Comparison of ENCODE assay signal across 8 cellular contexts in the genomic region with DNA sequence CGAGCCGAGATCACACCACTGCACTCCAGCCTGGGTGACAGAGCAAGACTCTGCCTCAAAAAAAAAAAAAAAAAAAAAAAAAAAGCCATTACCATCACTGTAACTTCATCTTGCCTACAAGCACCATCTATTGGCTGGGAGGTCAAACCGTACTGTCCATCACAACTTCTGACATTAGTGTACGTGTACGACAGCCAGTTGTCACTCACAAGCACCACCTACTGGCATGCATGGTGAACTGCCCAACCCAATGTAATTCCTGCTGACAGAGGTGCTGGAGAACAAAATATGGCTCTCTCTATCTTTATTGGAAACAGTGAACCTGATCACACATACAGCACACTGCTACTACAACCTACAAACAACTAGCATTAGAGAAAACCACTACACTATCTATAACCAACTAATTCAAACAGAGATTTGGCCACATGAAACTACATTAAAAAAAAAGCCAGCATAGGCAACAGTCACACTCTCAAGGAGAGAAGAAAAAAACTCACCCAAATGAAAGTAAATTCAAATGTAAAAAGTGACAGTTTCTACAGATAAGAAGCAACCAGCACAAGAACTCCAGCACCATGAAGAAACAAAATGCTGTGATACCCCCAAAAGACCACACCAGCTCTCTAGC.
DNase-seq lines count a peak whose midpoint lies in the region; ATAC-seq and TF ChIP-seq lines count a peak whose summit lies in the region.

No MANE protein-coding gene starts in this region.

- TF ChIP-seq POLR2A in right lobe of liver (IDR thresholded peaks at IDR 0.05): no peak

- peak; percentile 28 for DNase-seq in activated CD4-positive, alpha-beta T cell treated with anti-CD3 and anti-CD28 coated beads for 48 hours
- no peak for DNase-seq in activated CD4-positive, alpha-beta T cell treated with anti-CD3 and anti-CD28 coated beads, Interleukin-2, amount 50 U/mL, for 4 hours
- DNase-seq in WERI-Rb-1 (peak; percentile 41), right lobe of liver (no peak), mucosa of gallbladder (ENCODE audit: low spot score) (no peak)

- H3K36me3 ChIP-seq in WERI-Rb-1 (no peaks in the 10 kb centered on the region), right lobe of liver (no peaks in the 10 kb centered on the region)

- no peak overlapping the region for H3K27ac ChIP-seq in WERI-Rb-1
- H3K27ac ChIP-seq in right lobe of liver: no peak overlapping the region

- TF ChIP-seq CTCF in WERI-Rb-1 (IDR thresholded peaks at IDR 0.05; ENCODE audit: low read depth, low read length) (peak; percentile 78), right lobe of liver (IDR thresholded peaks at IDR 0.05) (peak; percentile 17 to 47 (median 25))

- ATAC-seq in GM21447 (IDR thresholded peaks at IDR 0.05; ENCODE audit: unreplicated experiment) (peak; percentile 88), HG03521 (IDR thresholded peaks at IDR 0.05; ENCODE audit: unreplicated experiment) (peak; percentile 91), right lobe of liver (peak; percentile 45 to 62 (median 56)), HG03097 (IDR thresholded peaks at IDR 0.05; ENCODE audit: low FRiP score, unreplicated experiment) (no peak)

- no peaks in the 10 kb centered on the region for H3K27me3 ChIP-seq in WERI-Rb-1 (ENCODE audit: insufficient read depth, low read depth, severe bottlenecking)
- no peaks in the 10 kb centered on the region for H3K27me3 ChIP-seq in right lobe of liver

- H3K9me3 ChIP-seq in WERI-Rb-1 (ENCODE audit: severe bottlenecking) (no peaks in the 10 kb centered on the region), right lobe of liver (no peaks in the 10 kb centered on the region)

- no peaks in the 10 kb centered on the region for H3K4me1 ChIP-seq in right lobe of liver

- intact Hi-C loops in right lobe of liver (cut with DNase I): no loop called here

- H3K4me3 ChIP-seq in WERI-Rb-1 (ENCODE audit: low read depth, low read length): no peak overlapping the region
- H3K4me3 ChIP-seq in right lobe of liver: no peak overlapping the region

- 63% methylated on average over 5 of the region's 5 CpGs for WGBS in right lobe of liver (ENCODE audit: insufficient coverage, low coverage, low lambda C conversion rate, missing lambda C conversion rate)

Comparison
In these comparisons a context has a peak if more than half of its experiments do, and no peak if none do; other contexts are left out.
1. DNase-seq: peak in activated CD4-positive, alpha-beta T cell treated with anti-CD3 and anti-CD28 coated beads for 48 hours (single experiment) and WERI-Rb-1 (single experiment); none in activated CD4-positive, alpha-beta T cell treated with anti-CD3 and anti-CD28 coated beads, Interleukin-2, amount 50 U/mL, for 4 hours (0 of 2), right lobe of liver (0 of 3) and mucosa of gallbladder (single experiment).